ENCODE assay signal across 19 cellular contexts in the genomic region with DNA sequence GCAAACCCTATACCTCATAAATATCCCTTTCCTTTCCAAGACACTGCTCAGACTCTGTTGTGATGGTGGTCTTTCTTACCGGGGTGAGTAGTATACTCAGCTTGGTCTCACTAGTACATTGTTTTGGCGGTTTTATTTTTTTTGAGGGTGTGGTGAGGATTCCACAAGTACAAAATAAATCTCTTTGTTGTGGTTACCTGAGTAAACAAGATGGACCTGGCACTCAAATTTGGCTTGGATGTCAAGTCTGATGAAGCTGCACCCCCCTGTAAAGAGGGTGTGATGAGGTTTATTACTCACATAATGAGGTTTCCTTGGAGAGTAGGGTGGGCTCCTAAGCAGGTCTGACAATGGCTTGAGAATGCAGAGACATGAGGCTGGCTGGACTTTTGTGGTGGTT.
"Had no signal": no experiment of that assay in that cellular context is flagged by ENCODE, and none has a peak within 500 bp of the region (broad histone marks: within the 10 kb centered on the region; RNA-seq: fewer than 3 reads in every experiment).

No MANE protein-coding gene starts in this region.

- H3K4me1 Mint-ChIP-seq: natural killer cell; stimulated activated naive CD8-positive, alpha-beta T cell treated with anti-CD3 and anti-CD28 coated beads, Interleukin-15, amount 100 ng/mL, for 72 hours had no signal

- H3K27ac Mint-ChIP-seq: natural killer cell; stimulated activated naive CD8-positive, alpha-beta T cell treated with anti-CD3 and anti-CD28 coated beads, Interleukin-15, amount 100 ng/mL, for 72 hours had no signal

- H3K4me2 ChIP-seq: smooth muscle cell had no signal

- H3K9me3 Mint-ChIP-seq: activated T-cell treated with anti-CD3 and anti-CD28 coated beads, Interleukin-2, amount 50 U/mL, for 72 hours; natural killer cell; stimulated activated naive CD8-positive, alpha-beta T cell treated with anti-CD3 and anti-CD28 coated beads, Interleukin-15, amount 100 ng/mL, for 72 hours had no signal

- ATAC-seq: activated T-cell treated with anti-CD3 and anti-CD28 coated beads, Interleukin-2, amount 50 U/mL, for 72 hours; gastroesophageal sphincter; heart right ventricle; natural killer cell; pancreas; right lobe of liver; stimulated activated naive CD8-positive, alpha-beta T cell treated with anti-CD3 and anti-CD28 coated beads, Interleukin-15, amount 100 ng/mL, for 72 hours had no signal

- H3K9me3 ChIP-seq: gastroesophageal sphincter, pancreas, right lobe of liver had no signal

- H3K4me1 ChIP-seq: gastroesophageal sphincter, heart right ventricle, pancreas, right lobe of liver had no signal

- H3K4me3 ChIP-seq: coronary artery, gastroesophageal sphincter, heart right ventricle, pancreas, right lobe of liver, smooth muscle cell had no signal

- H3K4me3 Mint-ChIP-seq: activated T-cell treated with anti-CD3 and anti-CD28 coated beads, Interleukin-2, amount 50 U/mL, for 72 hours; natural killer cell; stimulated activated naive CD8-positive, alpha-beta T cell treated with anti-CD3 and anti-CD28 coated beads, Interleukin-15, amount 100 ng/mL, for 72 hours had no signal

- DNase-seq: activated CD4-positive, alpha-beta T cell treated with anti-CD3 and anti-CD28 coated beads, Interleukin-2, amount 50 U/mL, for 1 hour; activated CD4-positive, CD25-positive, alpha-beta regulatory T cell treated with anti-CD3 and anti-CD28 coated beads, Interleukin-2, amount 50 U/mL, for 72 hours; activated effector memory CD4-positive, alpha-beta T cell treated with anti-CD3 and anti-CD28 coated beads, Interleukin-2, amount 50 U/mL, for 16 hours; activated naive CD4-positive, alpha-beta T cell treated with anti-CD3 and anti-CD28 coated beads, Interleukin-2, amount 50 U/mL, for 16 hours; activated T-cell treated with anti-CD3 and anti-CD28 coated beads, Interleukin-2, amount 50 U/mL, for 72 hours; aorta; erythroblast; heart right ventricle; mesendoderm; natural killer cell; pancreas; right lobe of liver; stimulated activated CD4-positive, alpha-beta T cell treated with anti-CD3 and anti-CD28 coated beads, Interleukin-4, amount 100 ng/mL, for 1 hour; stimulated activated naive CD8-positive, alpha-beta T cell treated with anti-CD3 and anti-CD28 coated beads, Interleukin-15, amount 100 ng/mL, for 72 hours had no signal

- FAIRE-seq: endometrium, pancreas had no signal

- H3K36me3 Mint-ChIP-seq: natural killer cell had no signal

- H3K36me3 ChIP-seq: gastroesophageal sphincter, heart right ventricle, pancreas, right lobe of liver had no signal

- H3K27ac ChIP-seq: coronary artery, gastroesophageal sphincter, heart right ventricle, pancreas, right lobe of liver, VCaP had no signal
